In genomic region chrX:54494166-54494969, GRCh38 we compare ENCODE assay signal across 8 cellular contexts. TPM values are rescaled to one million over a fixed set of nuclear protein-coding genes. Genes with fewer than 3 reads are reported as not detected.
DNase-seq lines count a peak whose midpoint lies in the region; ATAC-seq, FAIRE-seq and TF ChIP-seq lines count a peak whose summit lies in the region.

No MANE protein-coding gene starts in this region.

- TF ChIP-seq CTCF in bronchial epithelial cell (IDR thresholded peaks at IDR 0.05; ENCODE audit: insufficient read depth, low read length, severe bottlenecking) (no peak), type B pancreatic cell (conservative IDR thresholded peaks at IDR 0.05) (no peak)

- H3K4me3 Mint-ChIP-seq in activated T-cell treated with anti-CD3 and anti-CD28 coated beads, Interleukin-2, amount 50 U/mL, for 72 hours: peak overlapping the region; percentile 45 to 59
- peak overlapping the region; percentile 90 for H3K4me3 Mint-ChIP-seq in type B pancreatic cell

- peak overlapping the region; percentile 17 for H3K27ac ChIP-seq in mesenchymal stem cell (ENCODE audit: low read length, poor library complexity, severe bottlenecking)

- H2BK120ac ChIP-seq in mesenchymal stem cell (ENCODE audit: low read depth, low read length): no peak overlapping the region

- H3K36me3 ChIP-seq in bronchial epithelial cell (ENCODE audit: control insufficient read depth, insufficient read depth, low read length) (no peaks in the 10 kb centered on the region), mesenchymal stem cell (ENCODE audit: control insufficient read depth in 1 of 2, insufficient read depth in 2 of 2, low read depth in 1 of 2, low read length in 2 of 2) (peaks cover 0 to 3% of the 10 kb centered on the region in 2 experiments)

- peak overlapping the region; percentile 28 for H2BK15ac ChIP-seq in mesenchymal stem cell (ENCODE audit: low read depth, poor library complexity, severe bottlenecking)

- no peaks in the 10 kb centered on the region for H3K9me3 ChIP-seq in mesenchymal stem cell (ENCODE audit: control insufficient read depth, low read length)

- DNase-seq in activated T-cell treated with anti-CD3 and anti-CD28 coated beads, Interleukin-2, amount 50 U/mL, for 72 hours: no peak
- DNase-seq in activated T-cell treated with anti-CD3 and anti-CD28 coated beads for 4 hours: no peak
- no peak for DNase-seq in bronchial epithelial cell (ENCODE audit: low read depth)
- DNase-seq in mesenchymal stem cell: no peak
- no peak for DNase-seq in type B pancreatic cell (ENCODE audit: extremely low spot score, unreplicated experiment)
- DNase-seq in DMS 273 treated with DMSO at 0.1 percent for 48 hours (lab: John Stamatoyannopoulos, UW): no peak
- no peak for DNase-seq in DMS153 (lab: John Stamatoyannopoulos, UW)

- H3K27ac Mint-ChIP-seq in activated T-cell treated with anti-CD3 and anti-CD28 coated beads, Interleukin-2, amount 50 U/mL, for 72 hours: no peak overlapping the region
- H3K27ac Mint-ChIP-seq in type B pancreatic cell: peak overlapping the region; percentile 63

- peak overlapping the region in 1 of 2 experiments; percentile 3 for H3K23ac ChIP-seq in mesenchymal stem cell (ENCODE audit: low read length in 2 of 2)

- H2AFZ ChIP-seq in mesenchymal stem cell (ENCODE audit: low read depth, low read length): no peak overlapping the region

- H3K14ac ChIP-seq in mesenchymal stem cell (ENCODE audit: low read length in 2 of 2): peak overlapping the region in 1 of 2 experiments; percentile 79

- peak overlapping the region; percentile 39 for H4K91ac ChIP-seq in mesenchymal stem cell (ENCODE audit: low read length)

- 70% methylated on average over 5 of the region's 9 CpGs for WGBS in mesenchymal stem cell

- H3K4me1 Mint-ChIP-seq in activated T-cell treated with anti-CD3 and anti-CD28 coated beads, Interleukin-2, amount 50 U/mL, for 72 hours (ENCODE audit: low read depth): peaks cover 8% of the 10 kb centered on the region
- peaks cover 12% of the 10 kb centered on the region for H3K4me1 Mint-ChIP-seq in type B pancreatic cell (ENCODE audit: unreplicated experiment)

- H3K4ac ChIP-seq in mesenchymal stem cell (ENCODE audit: low read depth in 1 of 2, low read length in 2 of 2): peak overlapping the region in 1 of 2 experiments; percentile 49

- H3K4me2 ChIP-seq in mesenchymal stem cell (ENCODE audit: low read length, poor library complexity, severe bottlenecking): peak overlapping the region; percentile 72

- no peak overlapping the region for H2BK5ac ChIP-seq in mesenchymal stem cell (ENCODE audit: low read depth, low read length, poor library complexity, severe bottlenecking)

- H3K79me1 ChIP-seq in mesenchymal stem cell (replicated peaks; ENCODE audit: low read length, poor library complexity, severe bottlenecking): peaks cover 10% of the 10 kb centered on the region

- peaks cover 0 to 3% of the 10 kb centered on the region in 2 donors for H3K9me3 Mint-ChIP-seq in activated T-cell treated with anti-CD3 and anti-CD28 coated beads, Interleukin-2, amount 50 U/mL, for 72 hours
- peaks cover 8% of the 10 kb centered on the region for H3K9me3 Mint-ChIP-seq in type B pancreatic cell

- H4K8ac ChIP-seq in mesenchymal stem cell (ENCODE audit: low read length): no peak overlapping the region

- peak overlapping the region; percentile 86 for H3K9ac ChIP-seq in mesenchymal stem cell (ENCODE audit: low read length)

- no peak for ATAC-seq in activated T-cell treated with anti-CD3 and anti-CD28 coated beads, Interleukin-2, amount 50 U/mL, for 72 hours (replicated peaks in 1 of 2)
- ATAC-seq in HG03354 (IDR thresholded peaks at IDR 0.05; ENCODE audit: poor library complexity, severe bottlenecking, unreplicated experiment): no peak

- no peak for FAIRE-seq in bronchial epithelial cell (lab: Jason Lieb, UNC)

- peak overlapping the region in 1 of 2 experiments; percentile 71 for H2BK12ac ChIP-seq in mesenchymal stem cell (ENCODE audit: low read length in 2 of 2)

- H3K27me3 ChIP-seq in bronchial epithelial cell (ENCODE audit: control insufficient read depth, insufficient read depth, low read length): no peaks in the 10 kb centered on the region
- H3K27me3 ChIP-seq in mesenchymal stem cell (ENCODE audit: control insufficient read depth in 1 of 2, insufficient read depth in 1 of 2, low read length in 2 of 2): peaks cover 0 to 18% of the 10 kb centered on the region in 2 experiments

- H2AK5ac ChIP-seq in mesenchymal stem cell (ENCODE audit: low read length, severe bottlenecking): no peak overlapping the region

- peaks cover 44% of the 10 kb centered on the region for H3K27me3 Mint-ChIP-seq in activated T-cell treated with anti-CD3 and anti-CD28 coated beads, Interleukin-2, amount 50 U/mL, for 72 hours (ENCODE audit: low read depth)
- H3K27me3 Mint-ChIP-seq in type B pancreatic cell: no peaks in the 10 kb centered on the region

- peaks cover 0 to 5% of the 10 kb centered on the region in 2 donors for H3K36me3 Mint-ChIP-seq in activated T-cell treated with anti-CD3 and anti-CD28 coated beads, Interleukin-2, amount 50 U/mL, for 72 hours (ENCODE audit: insufficient read depth in 2 of 2)
- peaks cover 8% of the 10 kb centered on the region for H3K36me3 Mint-ChIP-seq in type B pancreatic cell

- H3K4me1 ChIP-seq in mesenchymal stem cell (ENCODE audit: control insufficient read depth, insufficient read depth, low read depth, low read length): peaks cover 13% of the 10 kb centered on the region

- peak overlapping the region; percentile 53 for H3K4me3 ChIP-seq in bronchial epithelial cell (ENCODE audit: low read depth, low read length)
- peak overlapping the region; percentile 68 to 78 for H3K4me3 ChIP-seq in mesenchymal stem cell (ENCODE audit: insufficient read depth in 1 of 2, low read depth in 1 of 2, low read length in 2 of 2)

- peak overlapping the region in 1 of 2 experiments; percentile 18 for H3K18ac ChIP-seq in mesenchymal stem cell (ENCODE audit: low read depth in 1 of 2, low read length in 2 of 2)

RNA-seq across cellular contexts. Expression of gene FGD1, which starts 1.7 kb away (rescaled TPM):
- total RNA-seq in activated T-cell treated with anti-CD3 and anti-CD28 coated beads, Interleukin-2, amount 50 U/mL, for 72 hours: under 1 TPM; 0.32 to 0.46 TPM
- total RNA-seq in bronchial epithelial cell (1.1 and 1.7 TPM in 2 replicates), type B pancreatic cell (ENCODE audit: low replicate concordance) (11.3 and 23.9 TPM in 2 replicates)
- polyA plus RNA-seq in mesenchymal stem cell (2013, experiment 1 of 2): 16.0 TPM
- polyA plus RNA-seq in mesenchymal stem cell (2013, experiment 2 of 2): 15.4 TPM

RNA-seq across cellular contexts. Expression of gene GNL3L, which starts 35.7 kb away (rescaled TPM):
- total RNA-seq in activated T-cell treated with anti-CD3 and anti-CD28 coated beads, Interleukin-2, amount 50 U/mL, for 72 hours: 10 to 100 TPM; 49.4 to 55.7 TPM
- total RNA-seq in bronchial epithelial cell (20.5 and 26.9 TPM in 2 replicates), type B pancreatic cell (ENCODE audit: low replicate concordance) (34.9 and 42.2 TPM in 2 replicates)
- polyA plus RNA-seq in mesenchymal stem cell (2013, experiment 1 of 2): 13.5 TPM
- polyA plus RNA-seq in mesenchymal stem cell (2013, experiment 2 of 2): 13.2 TPM

RNA-seq across cellular contexts. Expression of gene TSR2, which starts 54.2 kb away (rescaled TPM):
- 10 to 100 TPM; 42.2 to 53.8 TPM for total RNA-seq in activated T-cell treated with anti-CD3 and anti-CD28 coated beads, Interleukin-2, amount 50 U/mL, for 72 hours
- total RNA-seq in bronchial epithelial cell: 12.4 and 17.7 TPM in 2 replicates
- polyA plus RNA-seq in mesenchymal stem cell (2013, experiment 1 of 2): 20.3 TPM
- 20.5 TPM for polyA plus RNA-seq in mesenchymal stem cell (2013, experiment 2 of 2)
- total RNA-seq in type B pancreatic cell (ENCODE audit: low replicate concordance): 39.1 and 43.8 TPM in 2 replicates
